ENCODE assay signal across 20 cellular contexts in the genomic region with DNA sequence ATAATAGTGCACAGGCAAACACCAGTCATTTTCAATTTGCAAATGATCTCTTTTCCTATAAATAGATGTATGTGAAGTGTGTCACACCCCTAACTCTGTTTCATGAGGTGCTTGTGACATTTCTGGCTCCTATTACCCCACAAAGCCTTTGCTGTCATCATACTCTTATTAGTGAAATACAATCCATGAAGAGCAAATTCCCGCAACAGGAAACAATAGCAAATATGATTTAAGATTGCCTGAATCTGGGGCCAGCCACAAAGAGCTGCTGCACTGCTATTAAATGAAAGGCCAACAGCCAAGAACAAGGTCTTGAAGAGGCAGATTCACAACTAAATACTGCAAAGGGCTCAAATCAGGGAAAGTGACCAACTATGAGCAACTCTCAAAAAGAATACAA.
DNase-seq lines count a peak whose midpoint lies in the region; ATAC-seq and TF ChIP-seq lines count a peak whose summit lies in the region.
"Had no signal": no experiment of that assay in that cellular context is flagged by ENCODE, and none has a peak within 500 bp of the region (broad histone marks: within the 10 kb centered on the region; RNA-seq: fewer than 3 reads in every experiment).

No MANE protein-coding gene starts in this region.

- H3K27me3 ChIP-seq in ACC112 (ENCODE audit: insufficient read depth, low read length): no peaks in the 10 kb centered on the region

- DNase-seq in GM04503 (ENCODE audit: low read depth) (peak; percentile 77), fibroblast of villous mesenchyme (ENCODE audit: low read depth) (peak; percentile 29), NCI-H2227 treated with DMSO at 0.1 percent for 48 hours (lab: John Stamatoyannopoulos, UW) (no peak), NCI-H128 (lab: John Stamatoyannopoulos, UW; ENCODE audit: unreplicated experiment) (no peak)
- DNase-seq: activated CD4-positive, alpha-beta memory T cell treated with anti-CD3 and anti-CD28 coated beads for 36 hours; activated T-cell treated with anti-CD3 and anti-CD28 coated beads, Interleukin-2, amount 50 U/mL, for 4 hours; AML-193; COR-L47; EL; mesendoderm; NCI-H1048; stimulated activated CD4-positive, alpha-beta T cell treated with anti-CD3 and anti-CD28 coated beads, Interleukin-4, amount 100 ng/mL, for 24 hours had no signal

- ATAC-seq in SK-N-SH treated with all-trans-retinoic acid at 6 μM for 48 hours (peak; percentile 71), HG03159 (IDR thresholded peaks at IDR 0.05; ENCODE audit: unreplicated experiment) (no peak), GM18520 (IDR thresholded peaks at IDR 0.05; ENCODE audit: unreplicated experiment) (no peak)
- ATAC-seq: activated naive CD4-positive, alpha-beta T cell treated with anti-CD3 and anti-CD28 coated beads, Interleukin-2, amount 50 U/mL, for 72 hours; activated T-cell treated with anti-CD3 and anti-CD28 coated beads, Interleukin-2, amount 50 U/mL, for 4 hours; K562 had no signal

- H3K27ac ChIP-seq in ACC112 (ENCODE audit: low read depth, low read length): 0 out of 2 replicates have a peak overlapping the region, but pooled peaks have one; percentile 2
- H3K27ac ChIP-seq: coronary artery had no signal

- peaks cover 25% of the 10 kb centered on the region for H3K4me1 ChIP-seq in ACC112 (ENCODE audit: control insufficient read depth, insufficient read depth, low read length, unreplicated experiment)

- no peak overlapping the region for H2AFZ ChIP-seq in ACC112 (ENCODE audit: low read length, unreplicated experiment)

- no peaks in the 10 kb centered on the region for H3K36me3 ChIP-seq in ACC112 (ENCODE audit: insufficient read depth, low read length)

- H3K4me3 ChIP-seq in ACC112 (ENCODE audit: low read depth, low read length): no peak overlapping the region
- H3K4me3 ChIP-seq in fibroblast of villous mesenchyme (ENCODE audit: low read depth, low read length): no peak overlapping the region
- H3K4me3 ChIP-seq: coronary artery, K562, smooth muscle cell had no signal

- TF ChIP-seq CTCF in fibroblast of villous mesenchyme (IDR thresholded peaks at IDR 0.05; ENCODE audit: insufficient read depth, low read depth, low read length): no peak

- H3K79me2 ChIP-seq in ACC112 (ENCODE audit: control insufficient read depth, insufficient read depth, low read length, unreplicated experiment): no peaks in the 10 kb centered on the region

TF ChIP-seq in SK-N-SH treated with all-trans-retinoic acid at 6 μM for 48 hours, 23 proteins besides CTCF, POLR2A, EP300 and RAD21:
- TF ChIP-seq ZNF8 (CRISPR knock-in tag; IDR thresholded peaks at IDR 0.05) (no peak), ZNF70 (CRISPR knock-in tag; IDR thresholded peaks at IDR 0.05) (no peak), SNAI2 (CRISPR knock-in tag; IDR thresholded peaks at IDR 0.05) (no peak), TOX (CRISPR knock-in tag; IDR thresholded peaks at IDR 0.05; ENCODE audit: borderline replicate concordance) (no peak), RARB (CRISPR knock-in tag; IDR thresholded peaks at IDR 0.05) (0 out of 2 replicates have a peak, but pooled peaks have one; percentile 38), BACH2 (CRISPR knock-in tag; IDR thresholded peaks at IDR 0.05; ENCODE audit: borderline replicate concordance) (no peak), TCF4 (CRISPR knock-in tag; IDR thresholded peaks at IDR 0.05; ENCODE audit: borderline replicate concordance) (no peak), GLIS3 (CRISPR knock-in tag; IDR thresholded peaks at IDR 0.05) (no peak)

Comparison
In these comparisons a context has a peak if more than half of its experiments do, and no peak if none do; other contexts are left out.
1. DNase-seq: peak in GM04503 (single experiment) and fibroblast of villous mesenchyme (single experiment); none in NCI-H2227 treated with DMSO at 0.1 percent for 48 hours (single experiment) and NCI-H128 (single experiment).